In genomic region chr14:69056389-69056788, GRCh38 we compare ENCODE assay signal across 10 cellular contexts.
DNase-seq lines count a peak whose midpoint lies in the region; ATAC-seq and TF ChIP-seq lines count a peak whose summit lies in the region.
"Had no signal": no experiment of that assay in that cellular context is flagged by ENCODE, and none has a peak within 500 bp of the region (broad histone marks: within the 10 kb centered on the region; RNA-seq: fewer than 3 reads in every experiment).

No MANE protein-coding gene starts in this region.

- intact Hi-C loops in activated naive CD4-positive, alpha-beta T cell treated with anti-CD3 and anti-CD28 coated beads for 36 hours (cut with micrococcal nuclease), result loop anchor here (2.0 to 5.0 kb wide), 3 partner anchors 46 to 194 kb away; no protein-coding TSS in a partner anchor
- intact Hi-C loops in head of caudate nucleus (cut with DNase I), result no loop called here

- no peak overlapping the region for H3K4me3 Mint-ChIP-seq in activated naive CD4-positive, alpha-beta T cell treated with anti-CD3 and anti-CD28 coated beads for 36 hours
- no peak overlapping the region for H3K4me3 Mint-ChIP-seq in activated naive CD4-positive, alpha-beta T cell treated with anti-CD3 and anti-CD28 coated beads, Interleukin-2, amount 10 ng/mL, durations not matched to agents 7 days and 5 days
- H3K4me3 Mint-ChIP-seq in T-helper 2 cell treated with Interferon-gamma antibody and Interleukin-4, amounts not matched to agents 5 μg/mL and 100 μg/mL, for 36 hours, result no peak overlapping the region
- H3K4me3 Mint-ChIP-seq: activated B cell treated with CpG ODN at 0.5 μM for 24 hours had no signal

- ATAC-seq in thoracic aorta (ENCODE audit: insufficient number of reproducible peaks, low FRiP score, low read depth) (no peak), GM19463 (IDR thresholded peaks at IDR 0.05; ENCODE audit: unreplicated experiment) (no peak)

- H3K9me3 Mint-ChIP-seq in activated naive CD4-positive, alpha-beta T cell treated with anti-CD3 and anti-CD28 coated beads for 36 hours, result no peaks in the 10 kb centered on the region
- no peaks in the 10 kb centered on the region for H3K9me3 Mint-ChIP-seq in activated naive CD4-positive, alpha-beta T cell treated with anti-CD3 and anti-CD28 coated beads, Interleukin-2, amount 10 ng/mL, durations not matched to agents 7 days and 5 days
- no peaks in the 10 kb centered on the region for H3K9me3 Mint-ChIP-seq in T-helper 2 cell treated with Interferon-gamma antibody and Interleukin-4, amounts not matched to agents 5 μg/mL and 100 μg/mL, for 36 hours
- H3K9me3 Mint-ChIP-seq: activated B cell treated with CpG ODN at 0.5 μM for 24 hours had no signal

- peak; percentile 59 for DNase-seq in activated naive CD4-positive, alpha-beta T cell treated with anti-CD3 and anti-CD28 coated beads for 36 hours
- no peak for DNase-seq in activated naive CD4-positive, alpha-beta T cell treated with anti-CD3 and anti-CD28 coated beads, Interleukin-2, amount 10 ng/mL, durations not matched to agents 7 days and 5 days
- no peak for DNase-seq in T-helper 2 cell treated with Interferon-gamma antibody and Interleukin-4, amounts not matched to agents 5 μg/mL and 100 μg/mL, for 36 hours (ENCODE audit: low spot score)
- DNase-seq in head of caudate nucleus (peak in 37 of 42 donors; percentile 22 to 92 (median 64)), thoracic aorta (ENCODE audit: low spot score) (no peak), RKO (ENCODE audit: low spot score) (no peak)
- DNase-seq in stimulated activated CD4-positive, alpha-beta T cell treated with anti-CD3 and anti-CD28 coated beads, Interleukin-2, amount 100 ng/mL, for 48 hours, result no peak
- DNase-seq: activated B cell treated with CpG ODN at 0.5 μM for 24 hours had no signal

- TF ChIP-seq CTCF in thoracic aorta (IDR thresholded peaks at IDR 0.05), result no peak

- no peak overlapping the region for H3K4me3 ChIP-seq in thoracic aorta
- H3K4me3 ChIP-seq: skin epidermis had no signal

- H3K27ac Mint-ChIP-seq in activated naive CD4-positive, alpha-beta T cell treated with anti-CD3 and anti-CD28 coated beads for 36 hours, result peak overlapping the region; percentile 62
- no peak overlapping the region for H3K27ac Mint-ChIP-seq in activated naive CD4-positive, alpha-beta T cell treated with anti-CD3 and anti-CD28 coated beads, Interleukin-2, amount 10 ng/mL, durations not matched to agents 7 days and 5 days
- H3K27ac Mint-ChIP-seq in T-helper 2 cell treated with Interferon-gamma antibody and Interleukin-4, amounts not matched to agents 5 μg/mL and 100 μg/mL, for 36 hours, result peak overlapping the region; percentile 3
- H3K27ac Mint-ChIP-seq: activated B cell treated with CpG ODN at 0.5 μM for 24 hours had no signal

- H3K4me1 ChIP-seq in thoracic aorta (ENCODE audit: control insufficient read depth in 1 of 2, low read depth in 2 of 2), result peaks cover 25 to 65% of the 10 kb centered on the region in 2 donors

- H3K9me3 ChIP-seq in thoracic aorta, result no peaks in the 10 kb centered on the region

- no peaks in the 10 kb centered on the region for H3K27me3 ChIP-seq in thoracic aorta (replicated peaks; ENCODE audit: insufficient read depth)

- CTCF ChIA-PET in activated naive CD4-positive, alpha-beta T cell treated with anti-CD3 and anti-CD28 coated beads for 36 hours (lab: Charles Lee), result interaction anchor here (0.5 to 3.4 kb wide), 11 partner anchors 8 to 191 kb away, joined by 3 to 15 read pairs (median 4); no protein-coding TSS in a partner anchor
- CTCF ChIA-PET in activated naive CD4-positive, alpha-beta T cell treated with anti-CD3 and anti-CD28 coated beads, Interleukin-2, amount 10 ng/mL, durations not matched to agents 7 days and 5 days (lab: Charles Lee), result interaction anchor here (1.0 to 1.7 kb wide), 5 partner anchors 9 to 194 kb away, joined by 3 to 10 read pairs (median 6); no protein-coding TSS in a partner anchor

- peaks cover 18% of the 10 kb centered on the region for H3K4me1 Mint-ChIP-seq in activated naive CD4-positive, alpha-beta T cell treated with anti-CD3 and anti-CD28 coated beads for 36 hours (ENCODE audit: low read depth)
- peaks cover 19% of the 10 kb centered on the region for H3K4me1 Mint-ChIP-seq in activated naive CD4-positive, alpha-beta T cell treated with anti-CD3 and anti-CD28 coated beads, Interleukin-2, amount 10 ng/mL, durations not matched to agents 7 days and 5 days
- H3K4me1 Mint-ChIP-seq in T-helper 2 cell treated with Interferon-gamma antibody and Interleukin-4, amounts not matched to agents 5 μg/mL and 100 μg/mL, for 36 hours (ENCODE audit: low read depth), result peaks cover 9% of the 10 kb centered on the region

- no peaks in the 10 kb centered on the region for H3K27me3 Mint-ChIP-seq in activated naive CD4-positive, alpha-beta T cell treated with anti-CD3 and anti-CD28 coated beads for 36 hours (ENCODE audit: low read depth)
- no peaks in the 10 kb centered on the region for H3K27me3 Mint-ChIP-seq in activated naive CD4-positive, alpha-beta T cell treated with anti-CD3 and anti-CD28 coated beads, Interleukin-2, amount 10 ng/mL, durations not matched to agents 7 days and 5 days
- H3K27me3 Mint-ChIP-seq in T-helper 2 cell treated with Interferon-gamma antibody and Interleukin-4, amounts not matched to agents 5 μg/mL and 100 μg/mL, for 36 hours (ENCODE audit: low read depth), result no peaks in the 10 kb centered on the region
- H3K27me3 Mint-ChIP-seq: activated B cell treated with CpG ODN at 0.5 μM for 24 hours had no signal

- peak overlapping the region; percentile 71 to 83 for H3K27ac ChIP-seq in thoracic aorta
- H3K27ac ChIP-seq: skin epidermis had no signal

- peaks cover 14% of the 10 kb centered on the region for H3K36me3 Mint-ChIP-seq in activated naive CD4-positive, alpha-beta T cell treated with anti-CD3 and anti-CD28 coated beads for 36 hours (ENCODE audit: low read depth)
- H3K36me3 Mint-ChIP-seq in activated naive CD4-positive, alpha-beta T cell treated with anti-CD3 and anti-CD28 coated beads, Interleukin-2, amount 10 ng/mL, durations not matched to agents 7 days and 5 days, result peaks cover 45% of the 10 kb centered on the region
- H3K36me3 Mint-ChIP-seq in T-helper 2 cell treated with Interferon-gamma antibody and Interleukin-4, amounts not matched to agents 5 μg/mL and 100 μg/mL, for 36 hours (ENCODE audit: low read depth), result peaks cover 56% of the 10 kb centered on the region

- H3K36me3 ChIP-seq in thoracic aorta, result peaks cover 18% of the 10 kb centered on the region

Comparison
In these comparisons a context has a peak if more than half of its experiments do, and no peak if none do; other contexts are left out.
1. DNase-seq: peak in activated naive CD4-positive, alpha-beta T cell treated with anti-CD3 and anti-CD28 coated beads for 36 hours (single experiment) and head of caudate nucleus (37 of 42); none in activated naive CD4-positive, alpha-beta T cell treated with anti-CD3 and anti-CD28 coated beads, Interleukin-2, amount 10 ng/mL, durations not matched to agents 7 days and 5 days (single experiment), T-helper 2 cell treated with Interferon-gamma antibody and Interleukin-4, amounts not matched to agents 5 μg/mL and 100 μg/mL, for 36 hours (single experiment), thoracic aorta (single experiment), stimulated activated CD4-positive, alpha-beta T cell treated with anti-CD3 and anti-CD28 coated beads, Interleukin-2, amount 100 ng/mL, for 48 hours (0 of 2) and RKO (single experiment).